1 cellular context compared by ENCODE assay signal in genomic region chr21:34888569-34889286, GRCh38.
A peak's percentile ranks its signal among the peaks of the same experiment; 100 is the strongest.
TF ChIP-seq lines count a peak whose summit lies in the region.

No MANE protein-coding gene starts in this region.

TF ChIP-seq in K562, 482 proteins besides CTCF, POLR2A, EP300 and RAD21 (continued from another document and continues in another):
- peak; percentile 32; the same call in 1 of the 2 replicates for TF ChIP-seq ZBTB9 (CRISPR knock-in tag; IDR thresholded peaks at IDR 0.05)
- 0 out of 2 replicates have a peak, but pooled peaks have one; percentile 87 for TF ChIP-seq TGIF2 (CRISPR knock-in tag; IDR thresholded peaks at IDR 0.05)
- TF ChIP-seq CTCFL (IDR thresholded peaks at IDR 0.05; ENCODE audit: borderline replicate concordance, insufficient read depth, low read depth, low read length, poor library complexity, severe bottlenecking), result no peak
- TF ChIP-seq NFRKB (IDR thresholded peaks at IDR 0.05; ENCODE audit: low read depth), result no peak
- TF ChIP-seq ZNF695 (CRISPR knock-in tag; IDR thresholded peaks at IDR 0.05), result no peak
- peak; percentile 37; the same call in 1 of the 2 replicates for TF ChIP-seq MTA3 (IDR thresholded peaks at IDR 0.05; ENCODE audit: borderline replicate concordance)
- TF ChIP-seq RFX5 (IDR thresholded peaks at IDR 0.05; ENCODE audit: low read depth, low read length), result no peak
- no peak for TF ChIP-seq ELF2 (CRISPR knock-in tag; IDR thresholded peaks at IDR 0.05)
- no peak for TF ChIP-seq HDAC3 (IDR thresholded peaks at IDR 0.05; ENCODE audit: borderline replicate concordance, partially characterized antibody)
- no peak; the same call in 1 of the 2 replicates for TF ChIP-seq KDM2B (CRISPR knock-in tag; IDR thresholded peaks at IDR 0.05)
- TF ChIP-seq ZNF124 (CRISPR knock-in tag; IDR thresholded peaks at IDR 0.05), result no peak
- TF ChIP-seq TSC22D4 (tag; IDR thresholded peaks at IDR 0.05), result no peak
- TF ChIP-seq KDM4B (IDR thresholded peaks at IDR 0.05; ENCODE audit: borderline replicate concordance in 2 of 2, low read depth in 1 of 2), result no peak
- TF ChIP-seq ZNF589 (CRISPR knock-in tag; IDR thresholded peaks at IDR 0.05; ENCODE audit: low read depth), result no peak
- no peak for TF ChIP-seq ZNF445 (CRISPR knock-in tag; IDR thresholded peaks at IDR 0.05; ENCODE audit: low read depth)
- TF ChIP-seq HMGXB4 (CRISPR knock-in tag; IDR thresholded peaks at IDR 0.05), result 0 out of 2 replicates have a peak, but pooled peaks have one; percentile 28
- TF ChIP-seq MECOM (CRISPR knock-in tag; IDR thresholded peaks at IDR 0.05), result no peak
- peak; percentile 84 for TF ChIP-seq PRPF4 (IDR thresholded peaks at IDR 0.05; ENCODE audit: insufficient read depth, low read depth, low read length, poor library complexity, severe bottlenecking)
- TF ChIP-seq MBD1 (CRISPR knock-in tag; IDR thresholded peaks at IDR 0.05), result no peak
- TF ChIP-seq HDAC1 (IDR thresholded peaks at IDR 0.05), result no peak
- no peak for TF ChIP-seq CREB3 (tag; conservative IDR thresholded peaks at IDR 0.05; ENCODE audit: low read depth)
- TF ChIP-seq GATAD2A (IDR thresholded peaks at IDR 0.05), result no peak
- TF ChIP-seq USF1 (CRISPR knock-in tag; IDR thresholded peaks at IDR 0.05), result no peak
- no peak for TF ChIP-seq GATA2 (CRISPR knock-in tag; IDR thresholded peaks at IDR 0.05)
- peak; percentile 71 for TF ChIP-seq TEAD4 (IDR thresholded peaks at IDR 0.05; ENCODE audit: low read length)
- no peak for TF ChIP-seq TEAD4 (CRISPR knock-in tag; IDR thresholded peaks at IDR 0.05; ENCODE audit: borderline replicate concordance)
- TF ChIP-seq VEZF1 (CRISPR knock-in tag; IDR thresholded peaks at IDR 0.05), result peak; percentile 84
- no peak for TF ChIP-seq HES1 (IDR thresholded peaks at IDR 0.05; ENCODE audit: low read depth)
- TF ChIP-seq PKNOX1 (IDR thresholded peaks at IDR 0.05), result no peak
- 0 out of 4 replicates have a peak, but pooled peaks of 1 of the 2 experiments have one; percentile 60 for TF ChIP-seq TBL1XR1 (IDR thresholded peaks at IDR 0.05; ENCODE audit: low read length in 2 of 2)
- no peak for TF ChIP-seq ZNF740 (CRISPR knock-in tag; IDR thresholded peaks at IDR 0.05)
- TF ChIP-seq ZNF740 (tag; IDR thresholded peaks at IDR 0.05), result no peak
- no peak for TF ChIP-seq EZH2 (IDR thresholded peaks at IDR 0.05; ENCODE audit: borderline replicate concordance, low read depth, low read length)
- peak; percentile 13 for TF ChIP-seq ZFX (CRISPR knock-in tag; IDR thresholded peaks at IDR 0.05)
- peak in 1 of 2 experiments; percentile 54 for TF ChIP-seq E2F6 (IDR thresholded peaks at IDR 0.05; ENCODE audit: borderline replicate concordance in 1 of 2, extremely low read depth in 1 of 2, insufficient read depth in 1 of 2, insufficient read length in 1 of 2, low read depth in 1 of 2, low read length in 1 of 2, poor library complexity in 1 of 2, severe bottlenecking in 1 of 2)
- no peak for TF ChIP-seq RBM34 (IDR thresholded peaks at IDR 0.05; ENCODE audit: borderline replicate concordance, insufficient read depth, low read length)
- peak; percentile 68 for TF ChIP-seq RBM25 (IDR thresholded peaks at IDR 0.05; ENCODE audit: low read depth, low read length, severe bottlenecking)
